In genomic region chr6:157693867-157694266, GRCh38 we compare ENCODE assay signal across 25 cellular contexts.
DNase-seq lines count a peak whose midpoint lies in the region; ATAC-seq, FAIRE-seq and TF ChIP-seq lines count a peak whose summit lies in the region.
"Had no signal": no experiment of that assay in that cellular context is flagged by ENCODE, and none has a peak within 500 bp of the region (broad histone marks: within the 10 kb centered on the region; RNA-seq: fewer than 3 reads in every experiment).

No MANE protein-coding gene starts in this region.

- intact Hi-C loops in ascending aorta (cut with DNase I) = no loop called here
- intact Hi-C loops in stomach (cut with DNase I; ENCODE audit: low total_unique reads) = no loop called here
- intact Hi-C loops in uterus (cut with DNase I; ENCODE audit: low total_unique reads) = no loop called here

- dilution Hi-C loops in keratinocyte (cut with MboI; ENCODE audit: extremely low pct_ligation_motif_present, low sequenced_read_pairs) = no loop called here

- no peak overlapping the region for H2AFZ ChIP-seq in keratinocyte (ENCODE audit: control insufficient read depth, low read length)

- H3K27ac ChIP-seq in ascending aorta (peak overlapping the region; percentile 20 to 46), keratinocyte (ENCODE audit: control insufficient read depth, insufficient read depth, low read length) (no peak overlapping the region), stomach (peak overlapping the region in 2 of 5 donors; percentile 4 to 85), uterus (no peak overlapping the region)
- H3K27ac ChIP-seq: dorsolateral prefrontal cortex, RWPE1, SK-N-MC had no signal

- TF ChIP-seq POLR2A in stomach (IDR thresholded peaks at IDR 0.05) (no peak), uterus (IDR thresholded peaks at IDR 0.05) (no peak)

- WGBS in stomach, 5 donors = 69 to 78% (median 72%) methylated on average over 6 to 7 of the region's 7 CpGs

- H3K36me3 ChIP-seq in ascending aorta = no peaks in the 10 kb centered on the region
- H3K36me3 ChIP-seq in keratinocyte (ENCODE audit: control insufficient read depth in 2 of 2, extremely low read depth in 1 of 2, insufficient read depth in 2 of 2, low read length in 2 of 2) = no peaks in the 10 kb centered on the region
- H3K36me3 ChIP-seq in stomach = no peaks in the 10 kb centered on the region
- no peaks in the 10 kb centered on the region for H3K36me3 ChIP-seq in uterus
- H3K36me3 ChIP-seq: BE2C, MG63, tibial artery had no signal

- no peaks in the 10 kb centered on the region for H4K20me1 ChIP-seq in keratinocyte (ENCODE audit: control insufficient read depth, extremely low read depth, insufficient read depth, low read length)

- H3K9me1 ChIP-seq in keratinocyte (ENCODE audit: control insufficient read depth, extremely low read depth, insufficient read depth, low read length) = no peaks in the 10 kb centered on the region

- no peak overlapping the region for H3K4me3 ChIP-seq in ascending aorta
- no peak overlapping the region for H3K4me3 ChIP-seq in keratinocyte (ENCODE audit: control insufficient read depth in 2 of 3, extremely low read depth in 1 of 3, insufficient read depth in 2 of 3, low read depth in 1 of 3, low read length in 3 of 3)
- no peak overlapping the region for H3K4me3 ChIP-seq in stomach
- H3K4me3 ChIP-seq in uterus = no peak overlapping the region
- H3K4me3 ChIP-seq: dorsolateral prefrontal cortex, K562, MG63, SK-N-MC, tibial artery had no signal

- TF ChIP-seq CTCF in ascending aorta (IDR thresholded peaks at IDR 0.05) (no peak), keratinocyte (optimal IDR thresholded peaks at IDR 0.05 in 1 of 3, IDR thresholded peaks at IDR 0.05 in 1 of 3, conservative IDR thresholded peaks at IDR 0.05 in 1 of 3; ENCODE audit: extremely low read depth in 1 of 3, insufficient read depth in 2 of 3, low read length in 3 of 3) (no peak), stomach (IDR thresholded peaks at IDR 0.05) (no peak), uterus (IDR thresholded peaks at IDR 0.05) (no peak)

- peak; percentile 78 for ATAC-seq in esophagus mucosa
- ATAC-seq: activated CD4-positive, CD25-positive, alpha-beta regulatory T cell treated with anti-CD3 and anti-CD28 coated beads, Interleukin-2, amount 50 U/mL, for 24 hours; K562 had no signal

- H3K27me3 ChIP-seq in ascending aorta (no peaks in the 10 kb centered on the region), keratinocyte (ENCODE audit: control insufficient read depth, extremely low read depth, insufficient read depth, low read length) (peaks cover 17% of the 10 kb centered on the region), stomach (peaks cover 0 to 6% (median 0%) of the 10 kb centered on the region in 3 donors), uterus (no peaks in the 10 kb centered on the region)
- H3K27me3 ChIP-seq: BE2C, MG63, tibial artery had no signal

- DNase-seq in ascending aorta (ENCODE audit: low spot score in 2 of 2) (peak in 1 of 2 donors; percentile 70), keratinocyte (ENCODE audit: low read depth, low spot score) (peak; percentile 4), stomach (peak; percentile 52), MV-4-11 (lab: John Stamatoyannopoulos, UW) (no peak), uterus (no peak)
- no peak for DNase-seq in activated naive CD4-positive, alpha-beta T cell treated with anti-CD3 and anti-CD28 coated beads, Interleukin-2, amount 50 U/mL, for 16 hours
- DNase-seq: ACHN; activated CD4-positive, alpha-beta memory T cell treated with anti-CD3 and anti-CD28 coated beads, Interleukin-2, amount 10 ng/mL, durations not matched to agents 7 days and 5 days; activated naive CD8-positive, alpha-beta T cell treated with anti-CD3 and anti-CD28 coated beads, Interleukin-2, amount 10 ng/mL, durations not matched to agents 7 days and 5 days; BE2C; DMS53; dorsolateral prefrontal cortex; GOT3; MG63; NCI-H1417; NCI-H774 had no signal

- H3K79me2 ChIP-seq in keratinocyte (ENCODE audit: control insufficient read depth, insufficient read depth, low read length) = no peaks in the 10 kb centered on the region

- no peak overlapping the region for H3K9ac ChIP-seq in keratinocyte (ENCODE audit: control insufficient read depth, extremely low read depth, insufficient read depth, low read length)

- TF ChIP-seq EP300 in stomach (IDR thresholded peaks at IDR 0.05) = no peak

- no peak for FAIRE-seq in keratinocyte (lab: Jason Lieb, UNC)
- FAIRE-seq: astrocyte, islet of Langerhans, K562, TTC549 had no signal

- H3K4me1 ChIP-seq in ascending aorta (peaks cover 0 to 10% of the 10 kb centered on the region in 2 donors), keratinocyte (ENCODE audit: control insufficient read depth, extremely low read depth, insufficient read depth, low read length) (peaks cover 3% of the 10 kb centered on the region), stomach (peaks cover 4 to 6% (median 5%) of the 10 kb centered on the region in 4 donors), uterus (no peaks in the 10 kb centered on the region)
- H3K4me1 ChIP-seq: BE2C had no signal

- H3K9me3 ChIP-seq in ascending aorta (peaks cover 0 to 4% of the 10 kb centered on the region in 2 donors), keratinocyte (ENCODE audit: control insufficient read depth, low read depth, low read length) (peaks cover 3% of the 10 kb centered on the region), stomach (peaks cover 0 to 10% (median 9%) of the 10 kb centered on the region in 4 donors), uterus (no peaks in the 10 kb centered on the region)
- H3K9me3 ChIP-seq: BE2C had no signal

- H3K4me2 ChIP-seq in keratinocyte (ENCODE audit: control insufficient read depth, extremely low read depth, insufficient read depth, low read depth, low read length) = no peak overlapping the region

Comparison
In these comparisons a context has a peak if more than half of its experiments do, and no peak if none do; other contexts are left out.
1. DNase-seq: peak in keratinocyte (single experiment) and stomach (single experiment); none in MV-4-11 (single experiment), uterus (0 of 2) and activated naive CD4-positive, alpha-beta T cell treated with anti-CD3 and anti-CD28 coated beads, Interleukin-2, amount 50 U/mL, for 16 hours (single experiment).
2. H3K27ac ChIP-seq: peak in ascending aorta (2 of 2); none in keratinocyte (single experiment) and uterus (0 of 2).